ENCODE assay signal across 29 cellular contexts in genomic region chr1:96238426-96238825, GRCh38.
"Had no signal": no experiment of that assay in that cellular context is flagged by ENCODE, and none has a peak within 500 bp of the region (broad histone marks: within the 10 kb centered on the region; RNA-seq: fewer than 3 reads in every experiment).

No MANE protein-coding gene starts in this region.

- H3K4me1 ChIP-seq: upper lobe of left lung had no signal

- H3K36me3 ChIP-seq: esophagus squamous epithelium, ovary, upper lobe of left lung had no signal

- DNase-seq: activated CD4-positive, alpha-beta T cell treated with anti-CD3 and anti-CD28 coated beads for 4 hours; activated CD4-positive, alpha-beta T cell treated with anti-CD3 and anti-CD28 coated beads, Interleukin-2, amount 50 U/mL, for 4 hours; activated effector memory CD4-positive, alpha-beta T cell treated with Interleukin-2 at 50 U/mL for 16 hours; activated naive CD4-positive, alpha-beta T cell treated with Interleukin-2 at 50 U/mL for 16 hours; activated T-cell treated with anti-CD3 and anti-CD28 coated beads for 4 hours; anterior cingulate cortex; body of pancreas; dermis blood vessel endothelial cell; effector CD8-positive, alpha-beta T cell; esophagus squamous epithelium; head of caudate nucleus; hippocampal formation; left colon; mammary epithelial cell; midbrain; naive thymus-derived CD4-positive, alpha-beta T cell; ovary; retina; stimulated activated CD4-positive, alpha-beta T cell treated with anti-CD3 and anti-CD28 coated beads, Interleukin-4, amount 100 ng/mL, for 4 hours; stimulated activated CD8-positive, alpha-beta memory T cell treated with anti-CD3 and anti-CD28 coated beads, Interleukin-4, amount 100 ng/mL, for 48 hours; stimulated activated naive CD8-positive, alpha-beta T cell treated with anti-CD3 and anti-CD28 coated beads, Interleukin-15, amount 100 ng/mL, for 72 hours; substantia nigra; T-helper 9 cell; upper lobe of left lung had no signal

- H3K4me3 ChIP-seq: body of pancreas, esophagus squamous epithelium, ovary, skin epidermis, upper lobe of left lung had no signal

- H3K27ac ChIP-seq: body of pancreas, epithelial cell of prostate, esophagus squamous epithelium, ovary, upper lobe of left lung, VCaP had no signal

- H3K27me3 ChIP-seq: body of pancreas, esophagus squamous epithelium, ovary, upper lobe of left lung had no signal

- ATAC-seq: body of pancreas; left colon; naive thymus-derived CD4-positive, alpha-beta T cell; sciatic nerve; stimulated activated memory B cell treated with anti-CD40 and anti-IgM and Interleukin-4, amounts not matched to agents 10 μg/mL and 1 μg/mL and 100 μg/mL, for 72 hours; stimulated activated naive CD8-positive, alpha-beta T cell treated with anti-CD3 and anti-CD28 coated beads, Interleukin-15, amount 100 ng/mL, for 72 hours had no signal

- H3K9me3 ChIP-seq: body of pancreas, esophagus squamous epithelium, ovary, upper lobe of left lung had no signal
